17 cellular contexts compared by ENCODE assay signal in genomic region chr21:25911730-25912401, GRCh38.
DNase-seq lines count a peak whose midpoint lies in the region; ATAC-seq, FAIRE-seq and TF ChIP-seq lines count a peak whose summit lies in the region.
"Had no signal": no experiment of that assay in that cellular context is flagged by ENCODE, and none has a peak within 500 bp of the region (broad histone marks: within the 10 kb centered on the region; RNA-seq: fewer than 3 reads in every experiment).

No MANE protein-coding gene starts in this region.

- H3K27me3 ChIP-seq in BLaER1 (no peaks in the 10 kb centered on the region), Panc1 (ENCODE audit: control insufficient read depth, insufficient read depth, low read length) (no peaks in the 10 kb centered on the region), endothelial cell of umbilical vein (ENCODE audit: control insufficient read depth in 2 of 2, insufficient read depth in 2 of 2, low read length in 2 of 2) (no peaks in the 10 kb centered on the region)
- H3K27me3 ChIP-seq: cardiac muscle cell, esophagus muscularis mucosa, neutrophil had no signal

- POLR2A ChIA-PET in Panc1 (lab: Charles Lee): no interaction called here
- POLR2A ChIA-PET in endothelial cell of umbilical vein (lab: Charles Lee): no interaction called here
- POLR2A ChIA-PET in activated CD4-positive, alpha-beta memory T cell treated with anti-CD3 and anti-CD28 coated beads for 36 hours (lab: Charles Lee): no interaction called here

- no peaks in the 10 kb centered on the region for H3K9me1 ChIP-seq in endothelial cell of umbilical vein (replicated peaks; ENCODE audit: control insufficient read depth, extremely low read depth, insufficient read depth, low read length)

- H2AFZ ChIP-seq in endothelial cell of umbilical vein (ENCODE audit: low read depth, low read length): no peak overlapping the region

- in situ Hi-C loops in Panc1 (cut with HindIII; ENCODE audit: low pct_unique_long_range_greater_than_20kb, low sequenced_read_pairs): no loop called here

- peak overlapping the region; percentile 58 for H3K4me3 Mint-ChIP-seq in neural crest cell
- no peak overlapping the region for H3K4me3 Mint-ChIP-seq in activated CD4-positive, alpha-beta memory T cell treated with anti-CD3 and anti-CD28 coated beads for 36 hours
- H3K4me3 Mint-ChIP-seq: HFFc6 had no signal

- H3K4me3 ChIP-seq in BLaER1 (no peak overlapping the region), Panc1 (ENCODE audit: low read depth in 2 of 2, low read length in 2 of 2) (no peak overlapping the region), endothelial cell of umbilical vein (replicated peaks in 1 of 3; ENCODE audit: insufficient read depth in 1 of 3, low read depth in 1 of 3, low read length in 3 of 3) (no peak overlapping the region)
- H3K4me3 ChIP-seq: cardiac muscle cell, esophagus muscularis mucosa, SK-N-MC had no signal

- peaks cover 48% of the 10 kb centered on the region for H3K4me1 Mint-ChIP-seq in neural crest cell
- H3K4me1 Mint-ChIP-seq in activated CD4-positive, alpha-beta memory T cell treated with anti-CD3 and anti-CD28 coated beads for 36 hours (ENCODE audit: low read depth): no peaks in the 10 kb centered on the region

- TF ChIP-seq CTCF in Panc1 (IDR thresholded peaks at IDR 0.05): no peak
- no peak for TF ChIP-seq CTCF in endothelial cell of umbilical vein (IDR thresholded peaks at IDR 0.05; ENCODE audit: extremely low read depth in 1 of 2, insufficient read depth in 1 of 2, low read depth in 1 of 2, low read length in 2 of 2)
- TF ChIP-seq CTCF in neural crest cell (conservative IDR thresholded peaks at IDR 0.05): no peak

- no TSS peak for BruUV-seq in Panc1 (replicated peaks; lab: Mats Ljungman, UMichigan)
- no TSS peak for BruUV-seq in endothelial cell of umbilical vein (replicated peaks; lab: Mats Ljungman, UMichigan)

- peaks cover 19% of the 10 kb centered on the region for H3K9me3 ChIP-seq in BLaER1
- H3K9me3 ChIP-seq in Panc1 (ENCODE audit: control insufficient read depth, insufficient read depth, low read depth, low read length): no peaks in the 10 kb centered on the region
- H3K9me3 ChIP-seq in endothelial cell of umbilical vein (replicated peaks; ENCODE audit: control insufficient read depth, insufficient read depth, low read length): no peaks in the 10 kb centered on the region
- H3K9me3 ChIP-seq: esophagus muscularis mucosa, neutrophil had no signal

- peak; percentile 80 for FAIRE-seq in endothelial cell of umbilical vein (lab: Jason Lieb, UNC)

- H3K9me3 Mint-ChIP-seq in neural crest cell: peaks cover 5% of the 10 kb centered on the region
- no peaks in the 10 kb centered on the region for H3K9me3 Mint-ChIP-seq in activated CD4-positive, alpha-beta memory T cell treated with anti-CD3 and anti-CD28 coated beads for 36 hours
- H3K9me3 Mint-ChIP-seq: HFFc6 had no signal

- peaks cover 36% of the 10 kb centered on the region for H3K4me1 ChIP-seq in BLaER1
- peaks cover 9% of the 10 kb centered on the region for H3K4me1 ChIP-seq in Panc1 (ENCODE audit: control insufficient read depth, insufficient read depth, low read length)
- H3K4me1 ChIP-seq in endothelial cell of umbilical vein (ENCODE audit: control insufficient read depth, extremely low read depth, insufficient read depth, low read length): peaks cover 34% of the 10 kb centered on the region

- H3K4me2 ChIP-seq in BLaER1 (peak overlapping the region; percentile 1; the same call in 1 of the 2 replicates), endothelial cell of umbilical vein (ENCODE audit: insufficient read depth, low read length) (peak overlapping the region; percentile 18)

- H3K36me3 Mint-ChIP-seq in neural crest cell (ENCODE audit: low read depth): peaks cover 22% of the 10 kb centered on the region
- no peaks in the 10 kb centered on the region for H3K36me3 Mint-ChIP-seq in activated CD4-positive, alpha-beta memory T cell treated with anti-CD3 and anti-CD28 coated beads for 36 hours

- DNase-seq in Panc1 (ENCODE audit: low read depth, low spot score) (no peak), endothelial cell of umbilical vein (ENCODE audit: low read depth, low spot score) (peak; percentile 69), neural crest cell (ENCODE audit: low read depth, low spot score) (peak; percentile 6), NOMO-1 (lab: John Stamatoyannopoulos, UW; ENCODE audit: unreplicated experiment in 2 of 2) (no peak), iPS-NIHi7 (ENCODE audit: extremely low spot score) (no peak)
- DNase-seq in activated CD4-positive, alpha-beta memory T cell treated with anti-CD3 and anti-CD28 coated beads for 36 hours: no peak
- DNase-seq in activated CD4-positive, alpha-beta T cell treated with anti-CD3 and anti-CD28 coated beads, Interleukin-2, amount 50 U/mL, for 4 hours: no peak
- DNase-seq: activated naive CD4-positive, alpha-beta T cell; DMS153; HFFc6; mammary epithelial cell; NCI-H146 had no signal

- no peak for TF ChIP-seq POLR2A in endothelial cell of umbilical vein (IDR thresholded peaks at IDR 0.05; ENCODE audit: low read depth, low read length)

- H3K27ac Mint-ChIP-seq in neural crest cell (ENCODE audit: unreplicated experiment): no peak overlapping the region
- no peak overlapping the region for H3K27ac Mint-ChIP-seq in activated CD4-positive, alpha-beta memory T cell treated with anti-CD3 and anti-CD28 coated beads for 36 hours
- H3K27ac Mint-ChIP-seq: HFFc6 had no signal

- CTCF ChIA-PET in Panc1 (lab: Charles Lee) (no interaction called here), endothelial cell of umbilical vein (lab: Charles Lee) (interaction anchor here (1.1 to 1.9 kb wide), 5 partner anchors 13 to 149 kb away, joined by 3 to 12 read pairs (median 4); no protein-coding TSS in a partner anchor)
- CTCF ChIA-PET in activated CD4-positive, alpha-beta memory T cell treated with anti-CD3 and anti-CD28 coated beads for 36 hours (lab: Charles Lee): interaction anchor here (1.1 kb wide), 1 partner anchor 16 kb away, joined by 4 read pairs; no protein-coding TSS in a partner anchor

- peak; percentile 66; the same call in 1 of the 2 replicates for ATAC-seq in Panc1

- intact Hi-C loops in Panc1 (cut with micrococcal nuclease; ENCODE audit: unreplicated experiment) (no loop called here), endothelial cell of umbilical vein (cut with micrococcal nuclease) (no loop called here)
- intact Hi-C loops in activated CD4-positive, alpha-beta memory T cell treated with anti-CD3 and anti-CD28 coated beads for 36 hours (cut with micrococcal nuclease): no loop called here

- peaks cover 29% of the 10 kb centered on the region for H3K79me2 ChIP-seq in endothelial cell of umbilical vein (ENCODE audit: control insufficient read depth, insufficient read depth, low read length)

- H3K27ac ChIP-seq in BLaER1: no peak overlapping the region
- H3K27ac ChIP-seq in Panc1 (ENCODE audit: low read length): no peak overlapping the region
- no peak overlapping the region for H3K27ac ChIP-seq in endothelial cell of umbilical vein (ENCODE audit: insufficient read depth, low read depth, low read length)
- H3K27ac ChIP-seq: cardiac muscle cell, esophagus muscularis mucosa, neutrophil had no signal

- H3K9ac ChIP-seq in BLaER1 (no peak overlapping the region), endothelial cell of umbilical vein (replicated peaks; ENCODE audit: extremely low read depth, insufficient read depth, low read length) (no peak overlapping the region)

- no peaks in the 10 kb centered on the region for H3K27me3 Mint-ChIP-seq in neural crest cell (ENCODE audit: low read depth)
- no peaks in the 10 kb centered on the region for H3K27me3 Mint-ChIP-seq in activated CD4-positive, alpha-beta memory T cell treated with anti-CD3 and anti-CD28 coated beads for 36 hours

- H4K20me1 ChIP-seq in BLaER1 (no peaks in the 10 kb centered on the region; the same call in 1 of the 2 replicates), endothelial cell of umbilical vein (replicated peaks; ENCODE audit: control insufficient read depth, extremely low read depth, insufficient read depth, low read length) (no peaks in the 10 kb centered on the region)

- dilution Hi-C loops in endothelial cell of umbilical vein (cut with MboI; ENCODE audit: extremely low pct_ligation_motif_present, low sequenced_read_pairs): no loop called here

- H3K36me3 ChIP-seq in BLaER1 (peaks cover 34% of the 10 kb centered on the region), Panc1 (ENCODE audit: control insufficient read depth, insufficient read depth, low read length) (no peaks in the 10 kb centered on the region), endothelial cell of umbilical vein (ENCODE audit: control insufficient read depth in 2 of 2, extremely low read depth in 1 of 2, insufficient read depth in 2 of 2, low read length in 2 of 2) (peaks cover 0 to 2% of the 10 kb centered on the region in 2 experiments)
- H3K36me3 ChIP-seq: cardiac muscle cell had no signal

TF ChIP-seq in endothelial cell of umbilical vein, 7 proteins besides CTCF, POLR2A, EP300 and RAD21:
- TF ChIP-seq GATA2 (IDR thresholded peaks at IDR 0.05; ENCODE audit: insufficient read depth, insufficient read length, low read depth, low read length) (no peak), EZH2 (IDR thresholded peaks at IDR 0.05; ENCODE audit: borderline replicate concordance, low read depth, low read length, severe bottlenecking) (no peak), POLR2AphosphoS5 (IDR thresholded peaks at IDR 0.05; ENCODE audit: insufficient read depth, low read depth, low read length) (no peak), JUN (IDR thresholded peaks at IDR 0.05; ENCODE audit: borderline replicate concordance, insufficient read depth, insufficient read length, low read depth) (no peak), MYC (IDR thresholded peaks at IDR 0.05; ENCODE audit: low read depth, low read length) (no peak), FOS (IDR thresholded peaks at IDR 0.05; ENCODE audit: borderline replicate concordance, insufficient read depth, low read length) (no peak), MAX (IDR thresholded peaks at IDR 0.05; ENCODE audit: insufficient read depth, insufficient read length) (no peak)

Comparison
In these comparisons a context has a peak if more than half of its experiments do, and no peak if none do; other contexts are left out.
1. DNase-seq: peak in endothelial cell of umbilical vein (single experiment) and neural crest cell (single experiment); none in Panc1 (single experiment), activated CD4-positive, alpha-beta memory T cell treated with anti-CD3 and anti-CD28 coated beads for 36 hours (single experiment), NOMO-1 (0 of 2), iPS-NIHi7 (single experiment) and activated CD4-positive, alpha-beta T cell treated with anti-CD3 and anti-CD28 coated beads, Interleukin-2, amount 50 U/mL, for 4 hours (0 of 2).